Comparison of ENCODE assay signal across 10 cellular contexts in the genomic region with DNA sequence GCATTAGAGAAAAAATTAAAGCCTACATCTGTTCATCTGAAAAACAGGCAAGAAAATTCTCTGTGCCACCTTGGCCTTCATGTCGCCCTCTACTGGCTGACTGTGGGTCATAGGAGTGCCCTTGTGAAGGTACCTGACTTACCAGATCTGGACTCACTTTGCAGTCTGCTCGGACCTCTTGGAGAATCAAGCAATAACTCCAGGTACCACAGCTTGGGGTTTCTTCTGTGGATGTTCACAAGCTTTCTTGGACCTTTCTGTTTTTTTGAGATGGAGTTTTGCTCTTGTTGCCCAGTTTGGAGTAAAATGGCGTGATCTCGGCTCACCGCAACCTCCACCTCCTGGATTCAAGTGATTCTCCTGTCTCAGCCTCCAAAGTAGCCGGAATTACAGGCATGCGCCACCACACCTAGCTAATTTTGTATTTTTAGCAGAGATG. TPM values are rescaled to one million over a fixed set of nuclear protein-coding genes. Genes with fewer than 3 reads are reported as not detected.
DNase-seq lines count a peak whose midpoint lies in the region; ATAC-seq and TF ChIP-seq lines count a peak whose summit lies in the region.
"Had no signal": no experiment of that assay in that cellular context is flagged by ENCODE, and none has a peak within 500 bp of the region (broad histone marks: within the 10 kb centered on the region; RNA-seq: fewer than 3 reads in every experiment).

No MANE protein-coding gene starts in this region.

- H3K27me3 Mint-ChIP-seq in effector memory CD8-positive, alpha-beta T cell = peaks cover 28 to 52% of the 10 kb centered on the region in 2 donors

- no peak overlapping the region for H3K27ac Mint-ChIP-seq in effector memory CD8-positive, alpha-beta T cell

- H3K27ac ChIP-seq in PC-3 (ENCODE audit: low read length) = no peak overlapping the region
- H3K27ac ChIP-seq: thoracic aorta had no signal

- H3K4me1 Mint-ChIP-seq in effector memory CD8-positive, alpha-beta T cell (ENCODE audit: low read depth in 2 of 2) = peaks cover 0 to 1% of the 10 kb centered on the region in 2 donors

- peaks cover 7% of the 10 kb centered on the region for H3K27me3 ChIP-seq in PC-3 (ENCODE audit: low read length)

- intact Hi-C loops in PC-3 (cut with micrococcal nuclease) = no loop called here

- H3K4me3 ChIP-seq in PC-3 (ENCODE audit: low read length) = no peak overlapping the region
- H3K4me3 ChIP-seq: thoracic aorta had no signal

- no peaks in the 10 kb centered on the region for H3K9me2 ChIP-seq in PC-3 (replicated peaks; ENCODE audit: low read length)

- no peaks in the 10 kb centered on the region for H4K20me1 ChIP-seq in PC-3 (ENCODE audit: low read length)

- H3K36me3 ChIP-seq in PC-3 (ENCODE audit: low read depth, low read length) = no peaks in the 10 kb centered on the region
- H3K36me3 ChIP-seq: thoracic aorta had no signal

- H3K4me1 ChIP-seq in PC-3 (ENCODE audit: insufficient read depth, low read length) = no peaks in the 10 kb centered on the region

- no peak overlapping the region for H2AFZ ChIP-seq in PC-3 (ENCODE audit: low read length)

- no peaks in the 10 kb centered on the region for H3F3A ChIP-seq in PC-3 (ENCODE audit: low read length, unreplicated experiment)

- DNase-seq in DMS53 (lab: John Stamatoyannopoulos, UW) = peak; percentile 56
- DNase-seq in DMS53 treated with DMSO at 0.1 percent for 48 hours (lab: John Stamatoyannopoulos, UW; ENCODE audit: unreplicated experiment) = no peak
- peak; percentile 45 for DNase-seq in PC-3
- peak in 2 of 3 experiments; percentile 17 to 22 for DNase-seq in effector memory CD8-positive, alpha-beta T cell
- peak; percentile 14 for DNase-seq in stimulated activated CD8-positive, alpha-beta memory T cell treated with anti-CD3 and anti-CD28 coated beads, Interleukin-15, amount 100 ng/mL, for 1 hour (ENCODE audit: low read depth)

- no peaks in the 10 kb centered on the region for H3K79me2 ChIP-seq in PC-3 (ENCODE audit: low read length)

- CTCF ChIA-PET in PC-3 (lab: Charles Lee) = no interaction called here

- no peaks in the 10 kb centered on the region for H3K36me3 Mint-ChIP-seq in effector memory CD8-positive, alpha-beta T cell (ENCODE audit: insufficient read depth)

- TF ChIP-seq CTCF in PC-3 (conservative IDR thresholded peaks at IDR 0.05; ENCODE audit: low read depth, low read length) = peak; percentile 51

- H3K9ac ChIP-seq in PC-3 (ENCODE audit: low read length) = no peak overlapping the region

- ATAC-seq in PC-3 (no peak), HG03175 (IDR thresholded peaks at IDR 0.05; ENCODE audit: unreplicated experiment) (no peak), GM21786 (IDR thresholded peaks at IDR 0.05; ENCODE audit: unreplicated experiment) (no peak), HG03378 (IDR thresholded peaks at IDR 0.05; ENCODE audit: unreplicated experiment) (no peak)
- no peak for ATAC-seq in effector memory CD8-positive, alpha-beta T cell (replicated peaks)

- BruUV-seq in PC-3 (replicated peaks; lab: Mats Ljungman, UMichigan) = no TSS peak

- POLR2A ChIA-PET in PC-3 (lab: Charles Lee; ENCODE audit: unreplicated experiment) = interaction anchor here (0.6 kb wide), 1 partner anchor 528 kb away, joined by 3 read pairs; no protein-coding TSS in a partner anchor

- no peak overlapping the region for H3K4me3 Mint-ChIP-seq in effector memory CD8-positive, alpha-beta T cell

- H3K9me3 ChIP-seq in PC-3 (ENCODE audit: low read length) = no peaks in the 10 kb centered on the region
- H3K9me3 ChIP-seq: thoracic aorta had no signal

- no peaks in the 10 kb centered on the region for H3K9me3 Mint-ChIP-seq in effector memory CD8-positive, alpha-beta T cell

- H3K4me2 ChIP-seq in PC-3 (ENCODE audit: low read length) = no peak overlapping the region

RNA-seq across cellular contexts. Expression of a gene that starts 2.4 kb away (rescaled TPM):
- not detected in 2 replicates for total RNA-seq in PC-3 (2014; rRNA removed)
- total RNA-seq: lung microvascular endothelial cell, thoracic aorta had no signal

RNA-seq across cellular contexts. Expression of a gene that starts 25.6 kb away (rescaled TPM):
- total RNA-seq in PC-3 (2014; rRNA removed) = not detected in 2 replicates
- total RNA-seq: lung microvascular endothelial cell, thoracic aorta had no signal

RNA-seq across cellular contexts. Expression of a gene that starts 27.2 kb away (rescaled TPM):
- not detected in 2 replicates for total RNA-seq in PC-3 (2014; rRNA removed)
- total RNA-seq: lung microvascular endothelial cell, thoracic aorta had no signal

RNA-seq across cellular contexts. Expression of a gene that starts 56.6 kb away (rescaled TPM):
- total RNA-seq in PC-3 (2014; rRNA removed) = not detected in 2 replicates
- total RNA-seq: lung microvascular endothelial cell, thoracic aorta had no signal

RNA-seq across cellular contexts. Expression of a gene that starts 56.7 kb away (rescaled TPM):
- not detected in 2 replicates for total RNA-seq in PC-3 (2014; rRNA removed)
- total RNA-seq: lung microvascular endothelial cell, thoracic aorta had no signal
